Comparison of ENCODE assay signal across 5 cellular contexts in genomic region chr6:84333827-84334226, GRCh38.
"Had no signal": no experiment of that assay in that cellular context is flagged by ENCODE, and none has a peak within 500 bp of the region (broad histone marks: within the 10 kb centered on the region; RNA-seq: fewer than 3 reads in every experiment).

No MANE protein-coding gene starts in this region.

- FAIRE-seq: HTR-8/SVneo, K562 had no signal

- H3K27ac ChIP-seq: HL-60 had no signal

- H3K4me3 ChIP-seq: K562 had no signal

- DNase-seq: IMR-90, KBM-7 had no signal

- ATAC-seq: K562 had no signal
